In the genomic region with DNA sequence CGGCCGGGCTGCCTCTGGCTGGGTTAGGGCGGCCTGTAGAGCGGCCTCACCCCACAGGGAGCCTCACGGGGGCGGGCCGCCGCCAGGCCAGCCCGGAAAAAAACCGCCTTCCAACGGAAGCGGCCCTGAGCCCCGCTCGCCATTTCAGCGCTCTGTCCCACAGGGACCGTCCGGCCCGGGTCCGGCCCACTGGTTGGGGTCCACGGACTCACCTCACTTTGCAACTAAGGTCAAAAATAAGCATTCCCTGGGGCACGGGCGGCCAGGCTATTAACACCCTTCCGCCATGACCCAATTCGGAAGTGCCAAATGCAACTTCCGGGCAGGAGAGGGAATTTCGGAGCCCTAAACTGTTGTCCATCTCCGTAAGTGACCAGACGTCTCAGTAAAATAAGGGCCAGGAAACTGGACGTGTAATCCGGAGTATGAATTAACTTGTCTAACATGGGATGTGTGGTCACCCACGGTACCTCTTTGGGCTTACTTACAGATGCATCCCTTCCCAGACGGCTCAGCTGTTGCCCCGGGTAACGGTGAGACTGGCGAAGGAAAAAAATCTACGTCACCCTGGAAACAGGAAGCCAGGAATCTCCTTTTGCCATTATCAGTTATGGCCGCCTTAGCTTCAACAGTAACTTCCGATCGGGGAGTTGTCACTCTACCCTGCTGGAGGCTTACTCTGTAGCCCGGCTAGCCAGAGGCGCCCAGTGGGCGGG, we compare ENCODE assay signal across 1 cellular context.
TF ChIP-seq lines count a peak whose summit lies in the region.

A gene with protein sequence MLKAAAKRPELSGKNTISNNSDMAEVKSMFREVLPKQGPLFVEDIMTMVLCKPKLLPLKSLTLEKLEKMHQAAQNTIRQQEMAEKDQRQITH (minus strand): TSS at position 548 of the 716 bp plus-strand sequence. CDS start 1,023 bp downstream, outside the sequence.

TF ChIP-seq in HepG2, 621 proteins besides CTCF, POLR2A, EP300 and RAD21 (continued from another document and continues in another):
- TF ChIP-seq, protein P1, sequence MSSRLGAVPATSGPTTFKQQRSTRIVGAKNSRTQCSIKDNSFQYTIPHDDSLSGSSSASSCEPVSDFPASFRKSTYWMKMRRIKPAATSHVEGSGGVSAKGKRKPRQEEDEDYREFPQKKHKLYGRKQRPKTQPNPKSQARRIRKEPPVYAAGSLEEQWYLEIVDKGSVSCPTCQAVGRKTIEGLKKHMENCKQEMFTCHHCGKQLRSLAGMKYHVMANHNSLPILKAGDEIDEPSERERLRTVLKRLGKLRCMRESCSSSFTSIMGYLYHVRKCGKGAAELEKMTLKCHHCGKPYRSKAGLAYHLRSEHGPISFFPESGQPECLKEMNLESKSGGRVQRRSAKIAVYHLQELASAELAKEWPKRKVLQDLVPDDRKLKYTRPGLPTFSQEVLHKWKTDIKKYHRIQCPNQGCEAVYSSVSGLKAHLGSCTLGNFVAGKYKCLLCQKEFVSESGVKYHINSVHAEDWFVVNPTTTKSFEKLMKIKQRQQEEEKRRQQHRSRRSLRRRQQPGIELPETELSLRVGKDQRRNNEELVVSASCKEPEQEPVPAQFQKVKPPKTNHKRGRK (CRISPR knock-in tag; IDR thresholded peaks at IDR 0.05), result no peak
- TF ChIP-seq ZNF337 (CRISPR knock-in tag; IDR thresholded peaks at IDR 0.05; ENCODE audit: borderline replicate concordance, low read depth), result 0 out of 2 replicates have a peak, but pooled peaks have one; percentile 89
- TF ChIP-seq PHF5A (CRISPR knock-in tag; IDR thresholded peaks at IDR 0.05; ENCODE audit: low read depth, unreplicated experiment), result no peak
- peak; percentile 91 for TF ChIP-seq ZSCAN31 (CRISPR knock-in tag; IDR thresholded peaks at IDR 0.05; ENCODE audit: low read depth)
- TF ChIP-seq HNRNPUL1 (IDR thresholded peaks at IDR 0.05; ENCODE audit: low read depth, low read length), result no peak
- no peak for TF ChIP-seq IRX3 (CRISPR knock-in tag; IDR thresholded peaks at IDR 0.05; ENCODE audit: borderline replicate concordance, low read depth)
- no peak for TF ChIP-seq ZNF12 (CRISPR knock-in tag; IDR thresholded peaks at IDR 0.05)
- TF ChIP-seq, protein P2, sequence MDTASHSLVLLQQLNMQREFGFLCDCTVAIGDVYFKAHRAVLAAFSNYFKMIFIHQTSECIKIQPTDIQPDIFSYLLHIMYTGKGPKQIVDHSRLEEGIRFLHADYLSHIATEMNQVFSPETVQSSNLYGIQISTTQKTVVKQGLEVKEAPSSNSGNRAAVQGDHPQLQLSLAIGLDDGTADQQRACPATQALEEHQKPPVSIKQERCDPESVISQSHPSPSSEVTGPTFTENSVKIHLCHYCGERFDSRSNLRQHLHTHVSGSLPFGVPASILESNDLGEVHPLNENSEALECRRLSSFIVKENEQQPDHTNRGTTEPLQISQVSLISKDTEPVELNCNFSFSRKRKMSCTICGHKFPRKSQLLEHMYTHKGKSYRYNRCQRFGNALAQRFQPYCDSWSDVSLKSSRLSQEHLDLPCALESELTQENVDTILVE (CRISPR knock-in tag; IDR thresholded peaks at IDR 0.05), result no peak
- TF ChIP-seq, protein P3, sequence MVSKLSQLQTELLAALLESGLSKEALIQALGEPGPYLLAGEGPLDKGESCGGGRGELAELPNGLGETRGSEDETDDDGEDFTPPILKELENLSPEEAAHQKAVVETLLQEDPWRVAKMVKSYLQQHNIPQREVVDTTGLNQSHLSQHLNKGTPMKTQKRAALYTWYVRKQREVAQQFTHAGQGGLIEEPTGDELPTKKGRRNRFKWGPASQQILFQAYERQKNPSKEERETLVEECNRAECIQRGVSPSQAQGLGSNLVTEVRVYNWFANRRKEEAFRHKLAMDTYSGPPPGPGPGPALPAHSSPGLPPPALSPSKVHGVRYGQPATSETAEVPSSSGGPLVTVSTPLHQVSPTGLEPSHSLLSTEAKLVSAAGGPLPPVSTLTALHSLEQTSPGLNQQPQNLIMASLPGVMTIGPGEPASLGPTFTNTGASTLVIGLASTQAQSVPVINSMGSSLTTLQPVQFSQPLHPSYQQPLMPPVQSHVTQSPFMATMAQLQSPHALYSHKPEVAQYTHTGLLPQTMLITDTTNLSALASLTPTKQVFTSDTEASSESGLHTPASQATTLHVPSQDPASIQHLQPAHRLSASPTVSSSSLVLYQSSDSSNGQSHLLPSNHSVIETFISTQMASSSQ (IDR thresholded peaks at IDR 0.05; ENCODE audit: low read depth), result 0 out of 2 replicates have a peak, but pooled peaks have one; percentile 9
- TF ChIP-seq, protein P3 (CRISPR knock-in tag; IDR thresholded peaks at IDR 0.05; ENCODE audit: borderline replicate concordance), result no peak
- TF ChIP-seq, protein P4, sequence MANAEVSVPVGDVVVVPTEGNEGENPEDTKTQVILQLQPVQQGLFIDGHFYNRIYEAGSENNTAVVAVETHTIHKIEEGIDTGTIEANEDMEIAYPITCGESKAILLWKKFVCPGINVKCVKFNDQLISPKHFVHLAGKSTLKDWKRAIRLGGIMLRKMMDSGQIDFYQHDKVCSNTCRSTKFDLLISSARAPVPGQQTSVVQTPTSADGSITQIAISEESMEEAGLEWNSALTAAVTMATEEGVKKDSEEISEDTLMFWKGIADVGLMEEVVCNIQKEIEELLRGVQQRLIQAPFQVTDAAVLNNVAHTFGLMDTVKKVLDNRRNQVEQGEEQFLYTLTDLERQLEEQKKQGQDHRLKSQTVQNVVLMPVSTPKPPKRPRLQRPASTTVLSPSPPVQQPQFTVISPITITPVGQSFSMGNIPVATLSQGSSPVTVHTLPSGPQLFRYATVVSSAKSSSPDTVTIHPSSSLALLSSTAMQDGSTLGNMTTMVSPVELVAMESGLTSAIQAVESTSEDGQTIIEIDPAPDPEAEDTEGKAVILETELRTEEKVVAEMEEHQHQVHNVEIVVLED (CRISPR knock-in tag; IDR thresholded peaks at IDR 0.05; ENCODE audit: borderline replicate concordance), result peak; percentile 61; the same call in 1 of the 2 replicates
- TF ChIP-seq, protein P5, sequence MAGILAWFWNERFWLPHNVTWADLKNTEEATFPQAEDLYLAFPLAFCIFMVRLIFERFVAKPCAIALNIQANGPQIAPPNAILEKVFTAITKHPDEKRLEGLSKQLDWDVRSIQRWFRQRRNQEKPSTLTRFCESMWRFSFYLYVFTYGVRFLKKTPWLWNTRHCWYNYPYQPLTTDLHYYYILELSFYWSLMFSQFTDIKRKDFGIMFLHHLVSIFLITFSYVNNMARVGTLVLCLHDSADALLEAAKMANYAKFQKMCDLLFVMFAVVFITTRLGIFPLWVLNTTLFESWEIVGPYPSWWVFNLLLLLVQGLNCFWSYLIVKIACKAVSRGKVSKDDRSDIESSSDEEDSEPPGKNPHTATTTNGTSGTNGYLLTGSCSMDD (CRISPR knock-in tag; IDR thresholded peaks at IDR 0.05), result 0 out of 2 replicates have a peak, but pooled peaks have one; percentile 72
- TF ChIP-seq RFX1 (IDR thresholded peaks at IDR 0.05), result peak; percentile 94
- peak; percentile 81; the same call in 1 of the 2 replicates for TF ChIP-seq SIN3A (IDR thresholded peaks at IDR 0.05; ENCODE audit: borderline replicate concordance, low read depth, low read length)
- TF ChIP-seq GZF1 (CRISPR knock-in tag; IDR thresholded peaks at IDR 0.05), result no peak
- no peak for TF ChIP-seq HOXA9 (CRISPR knock-in tag; IDR thresholded peaks at IDR 0.05; ENCODE audit: borderline replicate concordance)
- TF ChIP-seq NCOA5 (CRISPR knock-in tag; IDR thresholded peaks at IDR 0.05), result no peak
- TF ChIP-seq, protein P6, sequence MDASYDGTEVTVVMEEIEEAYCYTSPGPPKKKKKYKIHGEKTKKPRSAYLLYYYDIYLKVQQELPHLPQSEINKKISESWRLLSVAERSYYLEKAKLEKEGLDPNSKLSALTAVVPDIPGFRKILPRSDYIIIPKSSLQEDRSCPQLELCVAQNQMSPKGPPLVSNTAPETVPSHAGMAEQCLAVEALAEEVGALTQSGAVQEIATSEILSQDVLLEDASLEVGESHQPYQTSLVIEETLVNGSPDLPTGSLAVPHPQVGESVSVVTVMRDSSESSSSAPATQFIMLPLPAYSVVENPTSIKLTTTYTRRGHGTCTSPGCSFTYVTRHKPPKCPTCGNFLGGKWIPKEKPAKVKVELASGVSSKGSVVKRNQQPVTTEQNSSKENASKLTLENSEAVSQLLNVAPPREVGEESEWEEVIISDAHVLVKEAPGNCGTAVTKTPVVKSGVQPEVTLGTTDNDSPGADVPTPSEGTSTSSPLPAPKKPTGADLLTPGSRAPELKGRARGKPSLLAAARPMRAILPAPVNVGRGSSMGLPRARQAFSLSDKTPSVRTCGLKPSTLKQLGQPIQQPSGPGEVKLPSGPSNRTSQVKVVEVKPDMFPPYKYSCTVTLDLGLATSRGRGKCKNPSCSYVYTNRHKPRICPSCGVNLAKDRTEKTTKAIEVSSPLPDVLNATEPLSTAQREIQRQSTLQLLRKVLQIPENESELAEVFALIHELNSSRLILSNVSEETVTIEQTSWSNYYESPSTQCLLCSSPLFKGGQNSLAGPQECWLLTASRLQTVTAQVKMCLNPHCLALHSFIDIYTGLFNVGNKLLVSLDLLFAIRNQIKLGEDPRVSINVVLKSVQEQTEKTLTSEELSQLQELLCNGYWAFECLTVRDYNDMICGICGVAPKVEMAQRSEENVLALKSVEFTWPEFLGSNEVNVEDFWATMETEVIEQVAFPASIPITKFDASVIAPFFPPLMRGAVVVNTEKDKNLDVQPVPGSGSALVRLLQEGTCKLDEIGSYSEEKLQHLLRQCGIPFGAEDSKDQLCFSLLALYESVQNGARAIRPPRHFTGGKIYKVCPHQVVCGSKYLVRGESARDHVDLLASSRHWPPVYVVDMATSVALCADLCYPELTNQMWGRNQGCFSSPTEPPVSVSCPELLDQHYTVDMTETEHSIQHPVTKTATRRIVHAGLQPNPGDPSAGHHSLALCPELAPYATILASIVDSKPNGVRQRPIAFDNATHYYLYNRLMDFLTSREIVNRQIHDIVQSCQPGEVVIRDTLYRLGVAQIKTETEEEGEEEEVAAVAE (CRISPR knock-in tag; IDR thresholded peaks at IDR 0.05; ENCODE audit: borderline replicate concordance), result no peak; the same call in 1 of the 2 replicates
- TF ChIP-seq, protein P7, sequence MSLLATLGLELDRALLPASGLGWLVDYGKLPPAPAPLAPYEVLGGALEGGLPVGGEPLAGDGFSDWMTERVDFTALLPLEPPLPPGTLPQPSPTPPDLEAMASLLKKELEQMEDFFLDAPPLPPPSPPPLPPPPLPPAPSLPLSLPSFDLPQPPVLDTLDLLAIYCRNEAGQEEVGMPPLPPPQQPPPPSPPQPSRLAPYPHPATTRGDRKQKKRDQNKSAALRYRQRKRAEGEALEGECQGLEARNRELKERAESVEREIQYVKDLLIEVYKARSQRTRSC (CRISPR knock-in tag; IDR thresholded peaks at IDR 0.05; ENCODE audit: low read depth), result peak; percentile 17; the same call in 1 of the 2 replicates
- TF ChIP-seq, protein P8, sequence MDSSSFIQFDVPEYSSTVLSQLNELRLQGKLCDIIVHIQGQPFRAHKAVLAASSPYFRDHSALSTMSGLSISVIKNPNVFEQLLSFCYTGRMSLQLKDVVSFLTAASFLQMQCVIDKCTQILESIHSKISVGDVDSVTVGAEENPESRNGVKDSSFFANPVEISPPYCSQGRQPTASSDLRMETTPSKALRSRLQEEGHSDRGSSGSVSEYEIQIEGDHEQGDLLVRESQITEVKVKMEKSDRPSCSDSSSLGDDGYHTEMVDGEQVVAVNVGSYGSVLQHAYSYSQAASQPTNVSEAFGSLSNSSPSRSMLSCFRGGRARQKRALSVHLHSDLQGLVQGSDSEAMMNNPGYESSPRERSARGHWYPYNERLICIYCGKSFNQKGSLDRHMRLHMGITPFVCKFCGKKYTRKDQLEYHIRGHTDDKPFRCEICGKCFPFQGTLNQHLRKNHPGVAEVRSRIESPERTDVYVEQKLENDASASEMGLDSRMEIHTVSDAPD (CRISPR knock-in tag; IDR thresholded peaks at IDR 0.05), result peak; percentile 69; the same call in 1 of the 2 replicates
- peak; percentile 92 for TF ChIP-seq PHF21A (CRISPR knock-in tag; IDR thresholded peaks at IDR 0.05)
- TF ChIP-seq, protein P9, sequence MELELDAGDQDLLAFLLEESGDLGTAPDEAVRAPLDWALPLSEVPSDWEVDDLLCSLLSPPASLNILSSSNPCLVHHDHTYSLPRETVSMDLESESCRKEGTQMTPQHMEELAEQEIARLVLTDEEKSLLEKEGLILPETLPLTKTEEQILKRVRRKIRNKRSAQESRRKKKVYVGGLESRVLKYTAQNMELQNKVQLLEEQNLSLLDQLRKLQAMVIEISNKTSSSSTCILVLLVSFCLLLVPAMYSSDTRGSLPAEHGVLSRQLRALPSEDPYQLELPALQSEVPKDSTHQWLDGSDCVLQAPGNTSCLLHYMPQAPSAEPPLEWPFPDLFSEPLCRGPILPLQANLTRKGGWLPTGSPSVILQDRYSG (CRISPR knock-in tag; IDR thresholded peaks at IDR 0.05), result peak; percentile 79; the same call in 1 of the 2 replicates
- no peak for TF ChIP-seq SP1 (IDR thresholded peaks at IDR 0.05)
- TF ChIP-seq SP1 (CRISPR knock-in tag; IDR thresholded peaks at IDR 0.05), result peak; percentile 37
- no peak for TF ChIP-seq CENPT (CRISPR knock-in tag; IDR thresholded peaks at IDR 0.05; ENCODE audit: low read depth)
- TF ChIP-seq ZFX (CRISPR knock-in tag; IDR thresholded peaks at IDR 0.05; ENCODE audit: low read depth), result peak; percentile 92
- no peak; the same call in 1 of the 2 replicates for TF ChIP-seq CBX5 (CRISPR knock-in tag; IDR thresholded peaks at IDR 0.05; ENCODE audit: borderline replicate concordance)
- TF ChIP-seq ZFYVE20 (CRISPR knock-in tag; IDR thresholded peaks at IDR 0.05; ENCODE audit: borderline replicate concordance, low read depth), result no peak
- no peak for TF ChIP-seq PRMT3 (CRISPR knock-in tag; IDR thresholded peaks at IDR 0.05; ENCODE audit: borderline replicate concordance, low read depth)
- TF ChIP-seq, protein P10, sequence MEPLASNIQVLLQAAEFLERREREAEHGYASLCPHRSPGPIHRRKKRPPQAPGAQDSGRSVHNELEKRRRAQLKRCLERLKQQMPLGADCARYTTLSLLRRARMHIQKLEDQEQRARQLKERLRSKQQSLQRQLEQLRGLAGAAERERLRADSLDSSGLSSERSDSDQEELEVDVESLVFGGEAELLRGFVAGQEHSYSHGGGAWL (CRISPR knock-in tag; IDR thresholded peaks at IDR 0.05), result peak; percentile 60
- 0 out of 2 replicates have a peak, but pooled peaks have one; percentile 42 for TF ChIP-seq ZNF674 (CRISPR knock-in tag; IDR thresholded peaks at IDR 0.05; ENCODE audit: low read depth)
- peak; percentile 47 for TF ChIP-seq ELF3 (CRISPR knock-in tag; IDR thresholded peaks at IDR 0.05)
- TF ChIP-seq ZNF207 (IDR thresholded peaks at IDR 0.05; ENCODE audit: borderline replicate concordance), result no peak
